ENCODE assay signal across 28 cellular contexts in genomic region chr9:75235632-75236031, GRCh38.
DNase-seq lines count a peak whose midpoint lies in the region; ATAC-seq, FAIRE-seq and TF ChIP-seq lines count a peak whose summit lies in the region.
"Had no signal": no experiment of that assay in that cellular context is flagged by ENCODE, and none has a peak within 500 bp of the region (broad histone marks: within the 10 kb centered on the region; RNA-seq: fewer than 3 reads in every experiment).

No MANE protein-coding gene starts in this region.

- H3K79me1 ChIP-seq in trophoblast cell (ENCODE audit: low read length) = no peaks in the 10 kb centered on the region

- H3K9me3 ChIP-seq in PC-9 (ENCODE audit: insufficient read depth, low read depth) = peaks cover 6% of the 10 kb centered on the region; the same call in 1 of the 2 replicates
- peaks cover 10% of the 10 kb centered on the region for H3K9me3 ChIP-seq in trophoblast cell (ENCODE audit: insufficient read depth, low read depth, low read length)
- H3K9me3 ChIP-seq in CD4-positive, alpha-beta memory T cell (ENCODE audit: control insufficient read depth in 1 of 2, low read length in 2 of 2) = no peaks in the 10 kb centered on the region
- H3K9me3 ChIP-seq: pancreas, upper lobe of left lung had no signal

- H3K36me3 Mint-ChIP-seq in CD4-positive, alpha-beta memory T cell = peaks cover 8 to 12% of the 10 kb centered on the region in 2 donors

- H2BK120ac ChIP-seq in trophoblast cell (ENCODE audit: insufficient read depth, low read length, poor library complexity) = no peak overlapping the region

- no peaks in the 10 kb centered on the region for H3K9me2 ChIP-seq in PC-9 (ENCODE audit: insufficient read depth)

- no peak overlapping the region for H3K4ac ChIP-seq in trophoblast cell (ENCODE audit: low read depth, low read length)

- no peaks in the 10 kb centered on the region for H4K20me1 ChIP-seq in PC-9 (ENCODE audit: insufficient read depth)

- peaks cover 4% of the 10 kb centered on the region; the same call in 1 of the 2 replicates for H3F3A ChIP-seq in PC-9 (ENCODE audit: insufficient read depth, low read depth)

- WGBS in trophoblast cell (ENCODE audit: extremely low coverage, insufficient coverage, insufficient read length) = no CpG with 5 or more reads among the region's 2 CpGs

- no peak overlapping the region for H4K91ac ChIP-seq in trophoblast cell (ENCODE audit: low read depth, low read length)

- H3K36me3 ChIP-seq in PC-9 (ENCODE audit: low read depth) (no peaks in the 10 kb centered on the region), trophoblast cell (ENCODE audit: control insufficient read depth in 1 of 2, insufficient read depth in 2 of 2, low read length in 2 of 2) (no peaks in the 10 kb centered on the region)
- no peaks in the 10 kb centered on the region for H3K36me3 ChIP-seq in CD4-positive, alpha-beta memory T cell (ENCODE audit: insufficient read depth, low read length)
- H3K36me3 ChIP-seq: pancreas, upper lobe of left lung had no signal

- H3K23ac ChIP-seq in trophoblast cell (ENCODE audit: low read length) = no peak overlapping the region

- POLR2A ChIA-PET in PC-9 (lab: Charles Lee; ENCODE audit: unreplicated experiment) = no interaction called here
- POLR2A ChIA-PET in CD4-positive, alpha-beta memory T cell (lab: Charles Lee; ENCODE audit: partially characterized antibody) = no interaction called here

- no peak for ATAC-seq in HG02642 (IDR thresholded peaks at IDR 0.05; ENCODE audit: poor library complexity, unreplicated experiment)
- ATAC-seq: naive thymus-derived CD4-positive, alpha-beta T cell; stimulated activated naive CD8-positive, alpha-beta T cell treated with anti-CD3 and anti-CD28 coated beads, Interleukin-15, Interleukin-2, amounts not matched to agents 100 U/mL and 50 U/mL, for 24 hours; T-cell had no signal

- H3K4me3 Mint-ChIP-seq in CD4-positive, alpha-beta memory T cell = no peak overlapping the region
- H3K4me3 Mint-ChIP-seq: B cell; immature natural killer cell; naive thymus-derived CD4-positive, alpha-beta T cell; T-cell had no signal

- H3K79me2 ChIP-seq in PC-9 (ENCODE audit: low read depth) (no peaks in the 10 kb centered on the region), trophoblast cell (ENCODE audit: control insufficient read depth, insufficient read depth, low read length, poor library complexity) (no peaks in the 10 kb centered on the region)

- H3K14ac ChIP-seq in trophoblast cell (ENCODE audit: low read length) = no peak overlapping the region

- BruUV-seq in PC-9 (replicated peaks; lab: Mats Ljungman, UMichigan) = no TSS peak

- H3K27ac Mint-ChIP-seq in CD4-positive, alpha-beta memory T cell = no peak overlapping the region
- H3K27ac Mint-ChIP-seq: B cell; naive thymus-derived CD4-positive, alpha-beta T cell; T-cell had no signal

- H3K4me1 ChIP-seq in PC-9 (replicated peaks; ENCODE audit: insufficient read depth) (peaks cover 32% of the 10 kb centered on the region), trophoblast cell (ENCODE audit: control insufficient read depth in 1 of 2, insufficient read depth in 2 of 2, low read length in 2 of 2) (no peaks in the 10 kb centered on the region)
- H3K4me1 ChIP-seq in CD4-positive, alpha-beta memory T cell (ENCODE audit: insufficient read depth, low read length) = no peaks in the 10 kb centered on the region

- H3K27me3 ChIP-seq in PC-9 (ENCODE audit: insufficient read depth, low read depth) (no peaks in the 10 kb centered on the region), trophoblast cell (ENCODE audit: insufficient read depth, low read length) (no peaks in the 10 kb centered on the region)
- H3K27me3 ChIP-seq in CD4-positive, alpha-beta memory T cell (ENCODE audit: insufficient read depth, low read length) = no peaks in the 10 kb centered on the region
- H3K27me3 ChIP-seq: pancreas, upper lobe of left lung had no signal

- no peak overlapping the region for H4K12ac ChIP-seq in trophoblast cell (ENCODE audit: low read depth, low read length)

- CTCF ChIA-PET in PC-9 (lab: Charles Lee) = no interaction called here
- CTCF ChIA-PET in CD4-positive, alpha-beta memory T cell (lab: Charles Lee; ENCODE audit: partially characterized antibody) = interaction anchor here (1.0 kb wide), 1 partner anchor 34 kb away, joined by 3 read pairs; no protein-coding TSS in a partner anchor

- no peak overlapping the region for H2BK12ac ChIP-seq in trophoblast cell (ENCODE audit: low read length)

- H3K27ac ChIP-seq in PC-9 (peak overlapping the region; percentile 26; the same call in 1 of the 2 replicates), trophoblast cell (ENCODE audit: low read depth, low read length) (no peak overlapping the region)
- no peak overlapping the region for H3K27ac ChIP-seq in CD4-positive, alpha-beta memory T cell (ENCODE audit: low read depth, low read length)
- H3K27ac ChIP-seq: 22Rv1, KMS-11, pancreas, upper lobe of left lung had no signal

- no peak overlapping the region for H3K18ac ChIP-seq in trophoblast cell (ENCODE audit: low read length)

- intact Hi-C loops in PC-9 (cut with micrococcal nuclease; ENCODE audit: unreplicated experiment) = loop anchor here (5.0 to 10.0 kb wide), 2 partner anchors 148 to 1139 kb away; partner anchors contain the start of genes NMRK1 and OSTF1
- intact Hi-C loops in CD4-positive, alpha-beta memory T cell (cut with micrococcal nuclease) = no loop called here

- H3K9me3 Mint-ChIP-seq in CD4-positive, alpha-beta memory T cell = peaks cover 0 to 15% (median 0%) of the 10 kb centered on the region in 8 donors
- H3K9me3 Mint-ChIP-seq: immature natural killer cell had no signal

- TF ChIP-seq CTCF in PC-9 (conservative IDR thresholded peaks at IDR 0.05) (no peak), fibroblast of pulmonary artery (IDR thresholded peaks at IDR 0.05; ENCODE audit: low read length, missing control alignments) (no peak)

- H3K4me3 ChIP-seq in PC-9 (no peak overlapping the region), fibroblast of pulmonary artery (replicated peaks; ENCODE audit: low read depth, low read length) (no peak overlapping the region), trophoblast cell (ENCODE audit: low read depth, low read length) (no peak overlapping the region)
- H3K4me3 ChIP-seq in CD4-positive, alpha-beta memory T cell (ENCODE audit: low read length in 2 of 2) = no peak overlapping the region
- H3K4me3 ChIP-seq: pancreas, upper lobe of left lung had no signal

- no peak overlapping the region for H2AK5ac ChIP-seq in trophoblast cell (ENCODE audit: low read length)

- H3K9ac ChIP-seq in trophoblast cell (ENCODE audit: low read length) = no peak overlapping the region
- H3K9ac ChIP-seq: KMS-11 had no signal

- FAIRE-seq in frontal cortex (lab: Jason Lieb, UNC) = no peak
- FAIRE-seq: G401.6, pancreas had no signal

- H3K4me1 Mint-ChIP-seq in CD4-positive, alpha-beta memory T cell = no peaks in the 10 kb centered on the region
- H3K4me1 Mint-ChIP-seq: B cell; naive thymus-derived CD4-positive, alpha-beta T cell; T-cell had no signal

- no peak overlapping the region for H2AFZ ChIP-seq in PC-9
- H2AFZ ChIP-seq in trophoblast cell (ENCODE audit: insufficient read depth, low read length, poor library complexity) = no peak overlapping the region

- DNase-seq in DMS 273 (lab: John Stamatoyannopoulos, UW; ENCODE audit: unreplicated experiment) = peak; percentile 8
- no peak for DNase-seq in DMS 273 treated with DMSO at 0.1 percent for 48 hours (lab: John Stamatoyannopoulos, UW)
- DNase-seq in PC-9 = peak in 1 of 2 experiments; percentile 67
- DNase-seq in fibroblast of pulmonary artery (ENCODE audit: low read depth) = peak; percentile 3
- DNase-seq in trophoblast cell = peak; percentile 71 to 86
- no peak for DNase-seq in frontal cortex (ENCODE audit: low spot score in 2 of 2)
- no peak for DNase-seq in CD4-positive, alpha-beta memory T cell
- DNase-seq: activated CD4-positive, alpha-beta T cell treated with anti-CD3 and anti-CD28 coated beads, Interleukin-2, amount 50 U/mL, for 1 hour; activated CD8-positive, alpha-beta memory T cell treated with anti-CD3 and anti-CD28 coated beads, Interleukin-2, amount 50 U/mL, for 48 hours; activated effector memory CD4-positive, alpha-beta T cell treated with Interleukin-2 at 50 U/mL for 16 hours; Calu3; caudate nucleus; immature natural killer cell; NCI-H1092 treated with DMSO at 0.1 percent for 48 hours; NCI-H2171; NCI-H774; SIG-M5; stimulated activated CD4-positive, alpha-beta T cell treated with anti-CD3 and anti-CD28 coated beads, Interleukin-1b, Interleukin-23, amount 100 ng/mL, for 48 hours; stimulated activated naive CD8-positive, alpha-beta T cell treated with anti-CD3 and anti-CD28 coated beads, Interleukin-15, Interleukin-2, amounts not matched to agents 100 U/mL and 50 U/mL, for 24 hours; T-cell had no signal

- no peak overlapping the region for H4K8ac ChIP-seq in trophoblast cell (ENCODE audit: low read depth, low read length)

- no peaks in the 10 kb centered on the region for H3K27me3 Mint-ChIP-seq in CD4-positive, alpha-beta memory T cell
- H3K27me3 Mint-ChIP-seq: B cell, T-cell had no signal

- no peak overlapping the region for H2BK5ac ChIP-seq in trophoblast cell (ENCODE audit: low read depth, low read length, poor library complexity)

- H3K4me2 ChIP-seq in PC-9 (peak overlapping the region; percentile 15; the same call in 1 of the 2 replicates), trophoblast cell (ENCODE audit: low read length) (no peak overlapping the region)
- H3K4me2 ChIP-seq: KMS-11 had no signal

Comparison
In these comparisons a context has a peak if more than half of its experiments do, and no peak if none do; other contexts are left out.
1. DNase-seq: peak in DMS 273 (single experiment), fibroblast of pulmonary artery (single experiment) and trophoblast cell (2 of 2); none in DMS 273 treated with DMSO at 0.1 percent for 48 hours (single experiment), frontal cortex (0 of 2) and CD4-positive, alpha-beta memory T cell (0 of 5).